18 cellular contexts compared by ENCODE assay signal in genomic region chr21:36602735-36603134, GRCh38.
"Had no signal": no experiment of that assay in that cellular context is flagged by ENCODE, and none has a peak within 500 bp of the region (broad histone marks: within the 10 kb centered on the region; RNA-seq: fewer than 3 reads in every experiment).

No MANE protein-coding gene starts in this region.

- H3K36me3 ChIP-seq: heart left ventricle, pancreas, transverse colon had no signal

- H3K9me3 Mint-ChIP-seq: activated T-cell treated with anti-CD3 and anti-CD28 coated beads, Interleukin-2, amount 50 U/mL, for 72 hours; stimulated activated naive CD8-positive, alpha-beta T cell treated with anti-CD3 and anti-CD28 coated beads, Interleukin-15, Interleukin-2, amounts not matched to agents 100 ng/mL and 50 ng/mL, for 24 hours; T-helper 1 cell treated with Interleukin-12 subunit alpha and Interleukin-12 subunit beta and Interleukin-4 antibody, amounts not matched to agents 30 μg/mL and 1 μg/mL, for 36 hours had no signal

- H3K4me3 Mint-ChIP-seq: activated B cell treated with CpG ODN at 0.5 μM for 24 hours; mesothelial cell of epicardium; nephron; stimulated activated naive CD8-positive, alpha-beta T cell treated with anti-CD3 and anti-CD28 coated beads, Interleukin-15, Interleukin-2, amounts not matched to agents 100 ng/mL and 50 ng/mL, for 24 hours; T-helper 1 cell treated with Interleukin-12 subunit alpha and Interleukin-12 subunit beta and Interleukin-4 antibody, amounts not matched to agents 30 μg/mL and 1 μg/mL, for 36 hours had no signal

- H3K27ac ChIP-seq: body of pancreas, heart left ventricle, pancreas, transverse colon had no signal

- H3K4me1 ChIP-seq: body of pancreas, heart left ventricle, pancreas, transverse colon had no signal

- H3K27me3 ChIP-seq: body of pancreas, pancreas had no signal

- H3K4me1 Mint-ChIP-seq: activated B cell treated with CpG ODN at 0.5 μM for 24 hours, mesothelial cell of epicardium, nephron had no signal

- DNase-seq: activated B cell treated with CpG ODN at 0.5 μM for 24 hours; activated CD4-positive, alpha-beta T cell treated with anti-CD3 and anti-CD28 coated beads for 4 hours; activated effector memory CD4-positive, alpha-beta T cell treated with Interleukin-2 at 50 U/mL for 16 hours; activated T-cell treated with anti-CD3 and anti-CD28 coated beads, Interleukin-2, amount 50 U/mL, for 72 hours; anterior cingulate cortex; body of pancreas; heart left ventricle; left ventricle myocardium superior; mammary epithelial cell; pancreas; right cardiac atrium; stimulated activated CD4-positive, alpha-beta T cell treated with anti-CD3 and anti-CD28 coated beads, Interleukin-4, amount 100 ng/mL, for 4 hours; T1000; transverse colon had no signal

- H3K36me3 Mint-ChIP-seq: mesothelial cell of epicardium had no signal

- ATAC-seq: activated T-cell treated with anti-CD3 and anti-CD28 coated beads, Interleukin-2, amount 50 U/mL, for 72 hours; body of pancreas; heart left ventricle; left ventricle myocardium superior; pancreas; right cardiac atrium had no signal

- H3K9me3 ChIP-seq: body of pancreas, pancreas, transverse colon had no signal

- H3K4me3 ChIP-seq: body of pancreas, heart left ventricle, pancreas, transverse colon had no signal

- H3K27ac Mint-ChIP-seq: activated B cell treated with CpG ODN at 0.5 μM for 24 hours; mesothelial cell of epicardium; nephron; stimulated activated naive CD8-positive, alpha-beta T cell treated with anti-CD3 and anti-CD28 coated beads, Interleukin-15, Interleukin-2, amounts not matched to agents 100 ng/mL and 50 ng/mL, for 24 hours; T-helper 1 cell treated with Interleukin-12 subunit alpha and Interleukin-12 subunit beta and Interleukin-4 antibody, amounts not matched to agents 30 μg/mL and 1 μg/mL, for 36 hours had no signal

- H3K27me3 Mint-ChIP-seq: stimulated activated naive CD8-positive, alpha-beta T cell treated with anti-CD3 and anti-CD28 coated beads, Interleukin-15, Interleukin-2, amounts not matched to agents 100 ng/mL and 50 ng/mL, for 24 hours had no signal
